27 cellular contexts compared by ENCODE assay signal in the genomic region with DNA sequence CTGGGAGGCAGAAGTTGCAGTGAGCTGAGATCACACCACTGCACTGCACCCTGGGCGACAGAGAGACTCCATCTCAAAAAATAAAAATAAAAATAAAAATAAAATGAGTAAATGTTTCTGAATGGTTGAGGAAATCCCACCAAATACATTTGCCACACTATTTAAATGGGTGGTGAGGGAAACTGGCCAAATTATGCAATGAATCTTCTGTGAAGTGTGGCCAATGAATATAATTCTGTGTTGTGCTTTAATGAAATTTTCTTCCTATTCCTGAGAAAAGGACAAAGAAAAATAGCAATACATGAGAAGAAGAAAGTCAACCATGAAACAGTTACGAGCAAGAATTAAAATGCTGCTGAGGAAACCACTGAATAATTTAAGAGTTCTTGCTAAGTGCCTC.
DNase-seq lines count a peak whose midpoint lies in the region; TF ChIP-seq lines count a peak whose summit lies in the region.
"Had no signal": no experiment of that assay in that cellular context is flagged by ENCODE, and none has a peak within 500 bp of the region (broad histone marks: within the 10 kb centered on the region; RNA-seq: fewer than 3 reads in every experiment).

No MANE protein-coding gene starts in this region.

- DNase-seq in astrocyte of the cerebellum (ENCODE audit: low read depth) (peak; percentile 54), astrocyte of the hippocampus (ENCODE audit: low read depth, low spot score) (peak; percentile 70)
- DNase-seq in stimulated activated CD4-positive, alpha-beta T cell treated with anti-CD3 and anti-CD28 coated beads, Interleukin-2, amount 100 ng/mL, for 48 hours, result no peak
- DNase-seq in activated effector memory CD4-positive, alpha-beta T cell treated with anti-CD3 and anti-CD28 coated beads, Interleukin-2, amount 50 U/mL, for 16 hours, result no peak
- DNase-seq: 8988T; ACHN; AML-193; BE2C; C1 segment of cervical spinal cord; Caco-2; Calu3; CD4-positive, alpha-beta memory T cell; CD4-positive, alpha-beta T cell; CD4-positive, CD25-positive, alpha-beta regulatory T cell; CD8-positive, alpha-beta memory T cell; CD8-positive, alpha-beta T cell; COR-L47; DMS 273 treated with DMSO at 0.1 percent for 48 hours; DMS153; DMS53; DMS79; DMS79 treated with DMSO at 0.1 percent for 48 hours; DND-41; EL had no signal

- in situ Hi-C loops in astrocyte of the cerebellum (cut with HindIII; ENCODE audit: low sequenced_read_pairs), result no loop called here

- no peak for TF ChIP-seq CTCF in astrocyte of the cerebellum (IDR thresholded peaks at IDR 0.05; ENCODE audit: low read depth, low read length, missing control alignments)

- no peak overlapping the region for H3K4me3 ChIP-seq in astrocyte of the cerebellum (ENCODE audit: low read depth, low read length)
- H3K4me3 ChIP-seq: A549; BLaER1; BLaER1 treated with 17β-estradiol and CSF1 and Interleukin-3, amounts not matched to agents 10 nM and 100 nM had no signal

Comparison
In these comparisons a context has a peak if more than half of its experiments do, and no peak if none do; other contexts are left out.
1. DNase-seq: peak in astrocyte of the cerebellum (single experiment) and astrocyte of the hippocampus (single experiment); none in stimulated activated CD4-positive, alpha-beta T cell treated with anti-CD3 and anti-CD28 coated beads, Interleukin-2, amount 100 ng/mL, for 48 hours (0 of 2) and activated effector memory CD4-positive, alpha-beta T cell treated with anti-CD3 and anti-CD28 coated beads, Interleukin-2, amount 50 U/mL, for 16 hours (single experiment).